In genomic region chr2:201471732-201472395, GRCh38 we compare ENCODE assay signal across 17 cellular contexts. TPM values are rescaled to one million over a fixed set of nuclear protein-coding genes. Genes with fewer than 3 reads are reported as not detected.
DNase-seq lines count a peak whose midpoint lies in the region; ATAC-seq and TF ChIP-seq lines count a peak whose summit lies in the region.
"Had no signal": no experiment of that assay in that cellular context is flagged by ENCODE, and none has a peak within 500 bp of the region (broad histone marks: within the 10 kb centered on the region; RNA-seq: fewer than 3 reads in every experiment).

No MANE protein-coding gene starts in this region.

- POLR2A ChIA-PET in PC-3 (lab: Charles Lee; ENCODE audit: unreplicated experiment): no interaction called here
- POLR2A ChIA-PET in activated CD4-positive, alpha-beta T cell treated with anti-CD3 and anti-CD28 coated beads, Interleukin-2, amount 10 ng/mL, durations not matched to agents 7 days and 5 days (lab: Charles Lee): no interaction called here

- H3K9ac ChIP-seq in PC-3 (ENCODE audit: low read length): no peak overlapping the region

- H4K20me1 ChIP-seq in PC-3 (ENCODE audit: low read length) (no peaks in the 10 kb centered on the region), osteoblast (ENCODE audit: insufficient read depth, low read length) (no peaks in the 10 kb centered on the region)

- ATAC-seq in PC-3 (no peak), GM19397 (IDR thresholded peaks at IDR 0.05; ENCODE audit: unreplicated experiment) (no peak)

- no peaks in the 10 kb centered on the region for H3K79me2 ChIP-seq in PC-3 (ENCODE audit: low read length)
- no peaks in the 10 kb centered on the region for H3K79me2 ChIP-seq in osteoblast (ENCODE audit: insufficient read depth, low read length)

- H3K27ac ChIP-seq in PC-3 (ENCODE audit: low read length) (no peak overlapping the region), osteoblast (ENCODE audit: low read depth, low read length) (peak overlapping the region; percentile 56)
- H3K27ac ChIP-seq: psoas muscle had no signal

- CTCF ChIA-PET in PC-3 (lab: Charles Lee): no interaction called here
- CTCF ChIA-PET in activated CD4-positive, alpha-beta T cell treated with anti-CD3 and anti-CD28 coated beads, Interleukin-2, amount 10 ng/mL, durations not matched to agents 7 days and 5 days (lab: Charles Lee): interaction anchor here (0.6 kb wide), 1 partner anchor 1754 kb away, joined by 8 read pairs; no protein-coding TSS in a partner anchor

- no peaks in the 10 kb centered on the region for H3K9me3 ChIP-seq in PC-3 (ENCODE audit: low read length)
- no peaks in the 10 kb centered on the region for H3K9me3 ChIP-seq in osteoblast (ENCODE audit: low read depth, low read length)
- H3K9me3 ChIP-seq: psoas muscle had no signal

- no TSS peak for BruUV-seq in PC-3 (replicated peaks; lab: Mats Ljungman, UMichigan)

- H3K4me2 ChIP-seq in PC-3 (ENCODE audit: low read length): peak overlapping the region; percentile 4; the same call in 1 of the 2 replicates
- peak overlapping the region; percentile 20 for H3K4me2 ChIP-seq in osteoblast (ENCODE audit: insufficient read depth, low read length)

- H3K36me3 Mint-ChIP-seq in activated CD4-positive, alpha-beta T cell treated with anti-CD3 and anti-CD28 coated beads, Interleukin-2, amount 10 ng/mL, durations not matched to agents 7 days and 5 days (ENCODE audit: low read depth): peaks cover 49% of the 10 kb centered on the region

- H2AFZ ChIP-seq in PC-3 (ENCODE audit: low read length): no peak overlapping the region
- H2AFZ ChIP-seq in osteoblast (ENCODE audit: low read length): no peak overlapping the region

- H3K9me3 Mint-ChIP-seq in activated CD4-positive, alpha-beta T cell treated with anti-CD3 and anti-CD28 coated beads, Interleukin-2, amount 10 ng/mL, durations not matched to agents 7 days and 5 days: no peaks in the 10 kb centered on the region
- H3K9me3 Mint-ChIP-seq: T-helper 1 cell treated with Interleukin-12 subunit alpha and Interleukin-12 subunit beta and Interleukin-4 antibody, amounts not matched to agents 30 μg/mL and 1 μg/mL, for 36 hours had no signal

- peaks cover 6% of the 10 kb centered on the region for H3F3A ChIP-seq in PC-3 (ENCODE audit: low read length, unreplicated experiment)

- H3K36me3 ChIP-seq in PC-3 (ENCODE audit: low read depth, low read length) (peaks cover 4% of the 10 kb centered on the region; the same call in 1 of the 2 replicates), osteoblast (ENCODE audit: insufficient read depth, low read length) (peaks cover 30% of the 10 kb centered on the region)

- no peak overlapping the region for H3K4me3 Mint-ChIP-seq in activated CD4-positive, alpha-beta T cell treated with anti-CD3 and anti-CD28 coated beads, Interleukin-2, amount 10 ng/mL, durations not matched to agents 7 days and 5 days
- H3K4me3 Mint-ChIP-seq: T-helper 1 cell treated with Interleukin-12 subunit alpha and Interleukin-12 subunit beta and Interleukin-4 antibody, amounts not matched to agents 30 μg/mL and 1 μg/mL, for 36 hours had no signal

- no peaks in the 10 kb centered on the region for H3K9me2 ChIP-seq in PC-3 (replicated peaks; ENCODE audit: low read length)

- H3K27me3 Mint-ChIP-seq in activated CD4-positive, alpha-beta T cell treated with anti-CD3 and anti-CD28 coated beads, Interleukin-2, amount 10 ng/mL, durations not matched to agents 7 days and 5 days: no peaks in the 10 kb centered on the region

- DNase-seq in GM03348 (ENCODE audit: low spot score) (peak; percentile 34), PC-3 (no peak), fibroblast of gingiva (ENCODE audit: low read depth) (peak; percentile 85), osteoblast (ENCODE audit: insufficient read length, low spot score, missing footprints) (no peak), NCI-H2171 treated with DMSO at 0.1 percent for 48 hours (lab: John Stamatoyannopoulos, UW) (no peak)
- DNase-seq in activated CD4-positive, alpha-beta T cell treated with anti-CD3 and anti-CD28 coated beads, Interleukin-2, amount 10 ng/mL, durations not matched to agents 7 days and 5 days: no peak
- no peak for DNase-seq in activated T-cell treated with anti-CD3 and anti-CD28 coated beads, Interleukin-2, amount 50 U/mL, for 1 hour
- DNase-seq: activated CD4-positive, alpha-beta T cell treated with anti-CD3 and anti-CD28 coated beads, Interleukin-2, amount 50 U/mL, for 1 hour; activated CD8-positive, alpha-beta memory T cell treated with anti-CD3 and anti-CD28 coated beads, Interleukin-2, amount 50 U/mL, for 48 hours; KBM-7; left ventricle myocardium superior; NCI-H1694 treated with DMSO at 0.1 percent for 48 hours; NCI-H748 treated with DMSO at 0.1 percent for 48 hours; psoas muscle; trophoblast cell had no signal

- H3K4me1 ChIP-seq in PC-3 (ENCODE audit: insufficient read depth, low read length): peaks cover 42% of the 10 kb centered on the region
- peaks cover 30% of the 10 kb centered on the region for H3K4me1 ChIP-seq in osteoblast (ENCODE audit: insufficient read depth, low read length)

- peaks cover 3% of the 10 kb centered on the region for H3K4me1 Mint-ChIP-seq in activated CD4-positive, alpha-beta T cell treated with anti-CD3 and anti-CD28 coated beads, Interleukin-2, amount 10 ng/mL, durations not matched to agents 7 days and 5 days

- TF ChIP-seq CTCF in PC-3 (conservative IDR thresholded peaks at IDR 0.05; ENCODE audit: low read depth, low read length) (no peak), osteoblast (IDR thresholded peaks at IDR 0.05; ENCODE audit: extremely low read depth, low read depth, low read length) (no peak)

- H3K27me3 ChIP-seq in PC-3 (ENCODE audit: low read length) (no peaks in the 10 kb centered on the region), osteoblast (ENCODE audit: insufficient read depth, low read length) (no peaks in the 10 kb centered on the region)

- intact Hi-C loops in PC-3 (cut with micrococcal nuclease): no loop called here

- H3K4me3 ChIP-seq in PC-3 (ENCODE audit: low read length) (no peak overlapping the region), osteoblast (ENCODE audit: insufficient read depth, low read length) (no peak overlapping the region)
- H3K4me3 ChIP-seq: psoas muscle had no signal

- H3K27ac Mint-ChIP-seq in activated CD4-positive, alpha-beta T cell treated with anti-CD3 and anti-CD28 coated beads, Interleukin-2, amount 10 ng/mL, durations not matched to agents 7 days and 5 days: no peak overlapping the region
- H3K27ac Mint-ChIP-seq: T-helper 1 cell treated with Interleukin-12 subunit alpha and Interleukin-12 subunit beta and Interleukin-4 antibody, amounts not matched to agents 30 μg/mL and 1 μg/mL, for 36 hours had no signal

RNA-seq across cellular contexts. Expression of gene STRADB, which starts 20.3 kb away (rescaled TPM):
- total RNA-seq in PC-3 (2014; rRNA removed): 27.8 and 28.9 TPM in 2 replicates
- total RNA-seq in osteoblast: 43.1 and 55.7 TPM in 2 replicates
- total RNA-seq in activated CD4-positive, alpha-beta T cell treated with anti-CD3 and anti-CD28 coated beads, Interleukin-2, amount 10 ng/mL, durations not matched to agents 7 days and 5 days: 10 to 100 TPM; 25.1 to 27.9 TPM

RNA-seq across cellular contexts. Expression of gene TRAK2, which starts 20.6 kb away (rescaled TPM):
- total RNA-seq in PC-3 (2014; rRNA removed): 9.4 and 10.1 TPM in 2 replicates
- total RNA-seq in osteoblast: 56.8 and 66.3 TPM in 2 replicates
- total RNA-seq in activated CD4-positive, alpha-beta T cell treated with anti-CD3 and anti-CD28 coated beads, Interleukin-2, amount 10 ng/mL, durations not matched to agents 7 days and 5 days: 10 to 100 TPM; 54.9 to 58.3 TPM

Comparison
In these comparisons a context has a peak if more than half of its experiments do, and no peak if none do; other contexts are left out.
1. DNase-seq: peak in GM03348 (single experiment) and fibroblast of gingiva (single experiment); none in PC-3 (single experiment), osteoblast (single experiment), activated CD4-positive, alpha-beta T cell treated with anti-CD3 and anti-CD28 coated beads, Interleukin-2, amount 10 ng/mL, durations not matched to agents 7 days and 5 days (single experiment), activated T-cell treated with anti-CD3 and anti-CD28 coated beads, Interleukin-2, amount 50 U/mL, for 1 hour (single experiment) and NCI-H2171 treated with DMSO at 0.1 percent for 48 hours (single experiment).